Comparison of ENCODE assay signal across 8 cellular contexts in the genomic region with DNA sequence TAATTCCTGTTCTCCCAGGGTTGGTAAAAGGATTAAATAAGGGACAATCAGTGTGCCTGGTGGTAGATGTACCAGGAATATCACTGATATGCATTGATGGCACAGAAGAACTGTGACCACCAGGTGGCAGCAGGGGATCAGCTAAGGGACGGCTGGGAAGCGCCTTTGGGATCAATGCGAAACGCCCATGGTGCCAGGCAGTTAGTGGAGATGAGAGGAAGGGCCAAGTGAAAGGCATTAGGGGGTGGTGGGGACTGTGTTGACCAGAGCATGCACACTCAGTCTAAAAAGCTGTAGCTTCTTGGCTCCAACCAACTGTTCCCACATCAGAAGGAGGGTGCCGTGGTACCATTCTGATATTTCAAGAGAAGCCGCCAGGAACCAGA. TPM values are rescaled to one million over a fixed set of nuclear protein-coding genes. Genes with fewer than 3 reads are reported as not detected.
DNase-seq lines count a peak whose midpoint lies in the region; ATAC-seq, FAIRE-seq and TF ChIP-seq lines count a peak whose summit lies in the region.

No MANE protein-coding gene starts in this region.

- WGBS in spleen, 5 donors, result 30 to 41% (median 33%) methylated on average over 6 of the region's 6 CpGs

- no peak for FAIRE-seq in bronchial epithelial cell (lab: Jason Lieb, UNC)

- TF ChIP-seq CTCF in AG09319 (IDR thresholded peaks at IDR 0.05; ENCODE audit: low read depth, low read length), result peak; percentile 74
- peak; percentile 85 for TF ChIP-seq CTCF in GM12873 (IDR thresholded peaks at IDR 0.05; ENCODE audit: insufficient read depth, low read depth, low read length, missing control alignments)
- peak; percentile 94 for TF ChIP-seq CTCF in RWPE1 (conservative IDR thresholded peaks at IDR 0.05; ENCODE audit: low read depth)
- TF ChIP-seq CTCF in bronchial epithelial cell (IDR thresholded peaks at IDR 0.05; ENCODE audit: insufficient read depth, low read length, severe bottlenecking), result peak; percentile 77
- TF ChIP-seq CTCF in spleen (IDR thresholded peaks at IDR 0.05 in 8 of 11, conservative IDR thresholded peaks at IDR 0.05 in 3 of 11), result peak; percentile 68 to 93 (median 84)

- H3K27me3 ChIP-seq in bronchial epithelial cell (ENCODE audit: control insufficient read depth, insufficient read depth, low read length) (no peaks in the 10 kb centered on the region), spleen (replicated peaks in 1 of 7) (no peaks in the 10 kb centered on the region)

- DNase-seq in AG09319 (ENCODE audit: extremely low read depth, low read depth), result peak; percentile 28
- DNase-seq in Kasumi-1 (lab: John Stamatoyannopoulos, UW), result peak; percentile 37 to 47
- DNase-seq in RWPE1 (ENCODE audit: low spot score), result peak; percentile 75
- peak; percentile 54 for DNase-seq in bronchial epithelial cell (ENCODE audit: low read depth)
- DNase-seq in inferior parietal cortex (ENCODE audit: extremely low spot score), result peak; percentile 89
- DNase-seq in spleen, result no peak

- TF ChIP-seq POLR2A in spleen (IDR thresholded peaks at IDR 0.05), result no peak

- H3K4me1 ChIP-seq in spleen, result peaks cover 0 to 10% (median 0%) of the 10 kb centered on the region in 6 donors

- POLR2A ChIA-PET in RWPE1 (lab: Yijun Ruan, JAX; ENCODE audit: low non-redundant PET), result no interaction called here

- H3K4me3 ChIP-seq in bronchial epithelial cell (ENCODE audit: low read depth, low read length) (no peak overlapping the region), spleen (no peak overlapping the region)

- intact Hi-C loops in spleen (cut with DNase I; ENCODE audit: low total_unique reads), result loop anchor here (2.0 to 5.0 kb wide), 2 partner anchors 192 to 355 kb away; no protein-coding TSS in a partner anchor

- CTCF ChIA-PET in RWPE1 (lab: Yijun Ruan, JAX), result interaction anchor here (0.5 to 5.9 kb wide), 26 partner anchors 9 to 713 kb away, joined by 3 to 130 read pairs (median 4); a partner anchor contains a TSS

- no peaks in the 10 kb centered on the region for H3K36me3 ChIP-seq in bronchial epithelial cell (ENCODE audit: control insufficient read depth, insufficient read depth, low read length)
- H3K36me3 ChIP-seq in spleen, result no peaks in the 10 kb centered on the region

- H3K27ac ChIP-seq in RWPE1 (peak overlapping the region; percentile 67; the same call in 1 of the 2 replicates), spleen (no peak overlapping the region)

- ATAC-seq in HG03342 (IDR thresholded peaks at IDR 0.05; ENCODE audit: unreplicated experiment), result no peak

- no peaks in the 10 kb centered on the region for H3K9me3 ChIP-seq in spleen

RNA-seq across cellular contexts. Expression of a gene that starts 55.6 kb away (rescaled TPM):
- total RNA-seq in bronchial epithelial cell (9.2 and 29.1 TPM in 2 replicates), spleen (1 to 10 TPM in 6 of 7 donors, under 1 TPM in 1; 0.77 to 3.5 (median 1.4) TPM)
- 1 to 10 TPM in 1 of 3 donors, under 1 TPM in 2; 0.99 to 1.3 (median 1.00) TPM for polyA plus RNA-seq in spleen
